ENCODE assay signal across 1 cellular context in the genomic region with DNA sequence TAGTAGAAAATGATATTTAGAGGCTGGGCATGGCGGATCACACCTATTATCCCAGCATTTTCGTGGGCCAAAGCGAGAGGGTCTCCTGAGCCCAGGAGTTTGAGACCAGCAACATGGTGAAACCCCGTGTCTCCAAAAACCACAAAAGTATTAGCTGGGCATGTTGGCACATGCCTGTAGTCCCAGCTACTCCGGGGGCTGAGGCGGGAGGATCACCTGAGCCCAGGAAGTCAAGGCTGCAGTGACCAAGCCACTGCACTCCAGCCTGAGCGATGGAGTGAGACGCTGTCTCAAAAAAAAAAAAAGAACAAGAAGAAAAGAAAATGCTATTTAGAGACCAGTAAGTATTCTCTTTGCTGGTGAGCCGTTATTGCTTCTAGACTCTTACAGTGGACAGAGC.
TF ChIP-seq lines count a peak whose summit lies in the region.

No MANE protein-coding gene starts in this region.

TF ChIP-seq in K562, 482 proteins besides CTCF, POLR2A, EP300 and RAD21 (continued from another document):
- TF ChIP-seq HOMEZ (CRISPR knock-in tag; IDR thresholded peaks at IDR 0.05) (no peak), MTA3 (IDR thresholded peaks at IDR 0.05; ENCODE audit: borderline replicate concordance) (no peak), DEAF1 (CRISPR knock-in tag; IDR thresholded peaks at IDR 0.05) (no peak), ZNF316 (IDR thresholded peaks at IDR 0.05) (no peak), FOXP4 (CRISPR knock-in tag; IDR thresholded peaks at IDR 0.05; ENCODE audit: borderline replicate concordance) (no peak), ESRRA (IDR thresholded peaks at IDR 0.05; ENCODE audit: borderline replicate concordance, low read depth) (no peak), GABPB1 (CRISPR knock-in tag; IDR thresholded peaks at IDR 0.05) (no peak), MCM7 (IDR thresholded peaks at IDR 0.05) (no peak), ZNF699 (CRISPR knock-in tag; IDR thresholded peaks at IDR 0.05; ENCODE audit: insufficient replicate concordance) (no peak), ETV5 (CRISPR knock-in tag; IDR thresholded peaks at IDR 0.05; ENCODE audit: low read depth) (no peak)
- TF ChIP-seq, protein P1, sequence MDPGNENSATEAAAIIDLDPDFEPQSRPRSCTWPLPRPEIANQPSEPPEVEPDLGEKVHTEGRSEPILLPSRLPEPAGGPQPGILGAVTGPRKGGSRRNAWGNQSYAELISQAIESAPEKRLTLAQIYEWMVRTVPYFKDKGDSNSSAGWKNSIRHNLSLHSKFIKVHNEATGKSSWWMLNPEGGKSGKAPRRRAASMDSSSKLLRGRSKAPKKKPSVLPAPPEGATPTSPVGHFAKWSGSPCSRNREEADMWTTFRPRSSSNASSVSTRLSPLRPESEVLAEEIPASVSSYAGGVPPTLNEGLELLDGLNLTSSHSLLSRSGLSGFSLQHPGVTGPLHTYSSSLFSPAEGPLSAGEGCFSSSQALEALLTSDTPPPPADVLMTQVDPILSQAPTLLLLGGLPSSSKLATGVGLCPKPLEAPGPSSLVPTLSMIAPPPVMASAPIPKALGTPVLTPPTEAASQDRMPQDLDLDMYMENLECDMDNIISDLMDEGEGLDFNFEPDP (CRISPR knock-in tag; IDR thresholded peaks at IDR 0.05), result no peak
TF ChIP-seq in K562: peak in this region for 0.
